ENCODE assay signal across 8 cellular contexts in the genomic region with DNA sequence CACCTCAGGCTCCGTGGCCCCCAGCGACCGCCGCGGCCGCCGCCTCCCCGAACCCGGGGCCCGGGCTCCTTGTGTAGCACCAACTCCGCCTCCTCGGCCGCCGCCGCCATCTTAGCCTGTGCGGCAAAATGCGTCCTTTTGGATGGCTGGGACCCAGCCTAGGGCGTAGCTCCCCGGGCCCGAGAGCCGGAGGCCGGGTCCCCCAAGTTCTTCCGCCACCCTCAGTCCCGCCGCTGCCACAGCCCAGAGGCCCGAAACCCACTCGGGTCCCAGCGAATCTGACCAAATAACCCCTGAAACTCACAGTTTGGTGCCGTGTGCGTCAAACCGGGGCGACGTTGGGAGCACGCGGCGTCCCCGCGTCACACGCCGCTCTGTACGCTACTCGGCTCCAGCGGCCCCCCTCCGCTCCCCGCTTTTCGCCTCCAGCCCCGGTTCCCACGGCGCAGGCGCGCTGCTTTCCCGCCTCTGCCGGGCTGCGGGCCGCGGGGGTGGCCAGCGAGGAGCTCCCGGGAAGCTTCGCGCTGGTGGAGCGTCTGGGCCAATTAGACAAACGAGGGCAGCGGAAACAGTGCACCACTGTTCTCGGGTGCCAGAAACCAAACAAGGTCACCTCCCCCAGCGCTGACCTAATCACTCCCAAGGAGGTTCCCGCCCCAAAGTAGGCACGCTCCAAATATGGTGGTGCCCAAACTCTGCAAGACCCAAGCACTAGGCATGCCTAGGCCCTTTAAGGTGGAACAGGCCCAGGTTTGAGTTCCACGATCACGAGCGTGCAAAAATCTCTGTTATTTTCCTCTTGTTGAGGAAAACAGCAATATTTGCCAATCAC. TPM values are rescaled to one million over a fixed set of nuclear protein-coding genes. Genes with fewer than 3 reads are reported as not detected.
DNase-seq lines count a peak whose midpoint lies in the region; ATAC-seq and TF ChIP-seq lines count a peak whose summit lies in the region.

A gene (minus strand): TSS at position 350 of the 832 bp plus-strand sequence. CDS start 39,682 bp downstream, outside the sequence.

- POLR2A ChIA-PET in PC-9 (lab: Charles Lee; ENCODE audit: unreplicated experiment): interaction anchor here (0.5 to 1.0 kb wide), 10 partner anchors 9 to 1117 kb away, joined by 3 to 18 read pairs (median 4); no protein-coding TSS in a partner anchor

- no peaks in the 10 kb centered on the region for H3K27me3 ChIP-seq in PC-9 (ENCODE audit: insufficient read depth, low read depth)
- H3K27me3 ChIP-seq in mucosa of rectum (ENCODE audit: control insufficient read depth in 2 of 2, insufficient read depth in 2 of 2, low read length in 2 of 2): no peaks in the 10 kb centered on the region

- peak within 1 kb of the TSS; percentile 97 to 98 for H3K9ac ChIP-seq in mucosa of rectum (ENCODE audit: low read depth in 1 of 2, low read length in 2 of 2)

- H3K4me3 ChIP-seq in PC-9: peak within 1 kb of the TSS; percentile 74
- H3K4me3 ChIP-seq in mucosa of rectum (ENCODE audit: low read length in 2 of 2): peak within 1 kb of the TSS; percentile 92 to 93

- H3F3A ChIP-seq in PC-9 (ENCODE audit: insufficient read depth, low read depth): peaks cover 25% of the 10 kb centered on the region; the same call in 1 of the 2 replicates

- peak; percentile 89 for TF ChIP-seq POLR2A in erythroblast (IDR thresholded peaks at IDR 0.05; ENCODE audit: low read length)

- intact Hi-C loops in PC-9 (cut with micrococcal nuclease; ENCODE audit: unreplicated experiment): loop anchor here (5.0 to 10.0 kb wide), 2 partner anchors 70 to 143 kb away; no protein-coding TSS in a partner anchor

- H3K4me2 ChIP-seq in PC-9: peak within 1 kb of the TSS; percentile 83

- H3K36me3 ChIP-seq in PC-9 (ENCODE audit: low read depth) (peaks cover 36% of the 10 kb centered on the region), mucosa of rectum (ENCODE audit: control insufficient read depth in 2 of 2, insufficient read depth in 2 of 2, low read length in 2 of 2) (no peaks in the 10 kb centered on the region)

- peaks cover 25% of the 10 kb centered on the region for H4K20me1 ChIP-seq in PC-9 (ENCODE audit: insufficient read depth)

- H3K9me2 ChIP-seq in PC-9 (ENCODE audit: insufficient read depth): no peaks in the 10 kb centered on the region

- H3K9me3 ChIP-seq in PC-9 (ENCODE audit: insufficient read depth, low read depth): no peaks in the 10 kb centered on the region
- no peaks in the 10 kb centered on the region for H3K9me3 ChIP-seq in mucosa of rectum (ENCODE audit: control insufficient read depth in 2 of 2, low read length in 2 of 2)

- DNase-seq in DMS53 (lab: John Stamatoyannopoulos, UW) (peak; percentile 99), PC-9 (peak; percentile 85 to 92), erythroblast (lab: John Stamatoyannopoulos, UW) (peak; percentile 93)
- DNase-seq in activated T-cell treated with anti-CD3 and anti-CD28 coated beads, Interleukin-2, amount 50 U/mL, for 1 hour: peak; percentile 87
- DNase-seq in stimulated activated CD8-positive, alpha-beta memory T cell treated with anti-CD3 and anti-CD28 coated beads, Interleukin-4, amount 100 ng/mL, for 48 hours: peak; percentile 90

- peaks cover 56% of the 10 kb centered on the region for H3K79me2 ChIP-seq in PC-9 (ENCODE audit: low read depth)

- ATAC-seq in GM21619 (IDR thresholded peaks at IDR 0.05; ENCODE audit: unreplicated experiment): peak; percentile 76

- H3K4me1 ChIP-seq in PC-9 (replicated peaks; ENCODE audit: insufficient read depth) (peaks cover 50% of the 10 kb centered on the region), mucosa of rectum (ENCODE audit: control insufficient read depth in 2 of 2, insufficient read depth in 2 of 2, low read length in 2 of 2) (peaks cover 20 to 25% of the 10 kb centered on the region in 2 donors)

- peak; percentile 38; the same call in 1 of the 2 replicates for TF ChIP-seq EP300 in Ishikawa (IDR thresholded peaks at IDR 0.05; ENCODE audit: borderline replicate concordance)

- BruUV-seq in PC-9 (replicated peaks; lab: Mats Ljungman, UMichigan): TSS peak; percentile 83

- no peak for TF ChIP-seq RAD21 in Ishikawa (IDR thresholded peaks at IDR 0.05; ENCODE audit: low read depth)

- H3K27ac ChIP-seq in PC-9 (peak within 1 kb of the TSS; percentile 98), mucosa of rectum (ENCODE audit: low read depth in 2 of 2, low read length in 2 of 2) (peak within 1 kb of the TSS; percentile 99)

- CTCF ChIA-PET in PC-9 (lab: Charles Lee): interaction anchor here (0.6 kb wide), 1 partner anchor 35 kb away, joined by 8 read pairs; no protein-coding TSS in a partner anchor

- peak within 1 kb of the TSS; percentile 85 for H2AFZ ChIP-seq in PC-9

- TF ChIP-seq CTCF in PC-9 (conservative IDR thresholded peaks at IDR 0.05): no peak

TF ChIP-seq in Ishikawa, 13 proteins besides CTCF, POLR2A, EP300 and RAD21:
- TF ChIP-seq TEAD4 (IDR thresholded peaks at IDR 0.05) (peak; percentile 5; the same call in 1 of the 2 replicates), ZBTB7A (IDR thresholded peaks at IDR 0.05; ENCODE audit: low read depth) (no peak), FOXM1 (IDR thresholded peaks at IDR 0.05; ENCODE audit: borderline replicate concordance, low read depth) (no peak; the same call in 1 of the 2 replicates), CREB1 (IDR thresholded peaks at IDR 0.05; ENCODE audit: low read depth) (peak; percentile 76), TCF12 (IDR thresholded peaks at IDR 0.05; ENCODE audit: low read depth) (peak; percentile 61; the same call in 1 of the 2 replicates), TAF1 (IDR thresholded peaks at IDR 0.05; ENCODE audit: low read depth) (peak; percentile 75), YY1 (IDR thresholded peaks at IDR 0.05; ENCODE audit: low read depth) (peak; percentile 88), CEBPB (IDR thresholded peaks at IDR 0.05) (peak; percentile 31; the same call in 1 of the 2 replicates), EGR1 (IDR thresholded peaks at IDR 0.05) (peak; percentile 81), NFIC (IDR thresholded peaks at IDR 0.05) (peak; percentile 41)
- TF ChIP-seq, protein P1, sequence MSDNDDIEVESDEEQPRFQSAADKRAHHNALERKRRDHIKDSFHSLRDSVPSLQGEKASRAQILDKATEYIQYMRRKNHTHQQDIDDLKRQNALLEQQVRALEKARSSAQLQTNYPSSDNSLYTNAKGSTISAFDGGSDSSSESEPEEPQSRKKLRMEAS (IDR thresholded peaks at IDR 0.05): peak; percentile 96
- TF ChIP-seq, protein P2, sequence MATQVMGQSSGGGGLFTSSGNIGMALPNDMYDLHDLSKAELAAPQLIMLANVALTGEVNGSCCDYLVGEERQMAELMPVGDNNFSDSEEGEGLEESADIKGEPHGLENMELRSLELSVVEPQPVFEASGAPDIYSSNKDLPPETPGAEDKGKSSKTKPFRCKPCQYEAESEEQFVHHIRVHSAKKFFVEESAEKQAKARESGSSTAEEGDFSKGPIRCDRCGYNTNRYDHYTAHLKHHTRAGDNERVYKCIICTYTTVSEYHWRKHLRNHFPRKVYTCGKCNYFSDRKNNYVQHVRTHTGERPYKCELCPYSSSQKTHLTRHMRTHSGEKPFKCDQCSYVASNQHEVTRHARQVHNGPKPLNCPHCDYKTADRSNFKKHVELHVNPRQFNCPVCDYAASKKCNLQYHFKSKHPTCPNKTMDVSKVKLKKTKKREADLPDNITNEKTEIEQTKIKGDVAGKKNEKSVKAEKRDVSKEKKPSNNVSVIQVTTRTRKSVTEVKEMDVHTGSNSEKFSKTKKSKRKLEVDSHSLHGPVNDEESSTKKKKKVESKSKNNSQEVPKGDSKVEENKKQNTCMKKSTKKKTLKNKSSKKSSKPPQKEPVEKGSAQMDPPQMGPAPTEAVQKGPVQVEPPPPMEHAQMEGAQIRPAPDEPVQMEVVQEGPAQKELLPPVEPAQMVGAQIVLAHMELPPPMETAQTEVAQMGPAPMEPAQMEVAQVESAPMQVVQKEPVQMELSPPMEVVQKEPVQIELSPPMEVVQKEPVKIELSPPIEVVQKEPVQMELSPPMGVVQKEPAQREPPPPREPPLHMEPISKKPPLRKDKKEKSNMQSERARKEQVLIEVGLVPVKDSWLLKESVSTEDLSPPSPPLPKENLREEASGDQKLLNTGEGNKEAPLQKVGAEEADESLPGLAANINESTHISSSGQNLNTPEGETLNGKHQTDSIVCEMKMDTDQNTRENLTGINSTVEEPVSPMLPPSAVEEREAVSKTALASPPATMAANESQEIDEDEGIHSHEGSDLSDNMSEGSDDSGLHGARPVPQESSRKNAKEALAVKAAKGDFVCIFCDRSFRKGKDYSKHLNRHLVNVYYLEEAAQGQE (IDR thresholded peaks at IDR 0.05; ENCODE audit: low read depth): no peak
- TF ChIP-seq, protein P3, sequence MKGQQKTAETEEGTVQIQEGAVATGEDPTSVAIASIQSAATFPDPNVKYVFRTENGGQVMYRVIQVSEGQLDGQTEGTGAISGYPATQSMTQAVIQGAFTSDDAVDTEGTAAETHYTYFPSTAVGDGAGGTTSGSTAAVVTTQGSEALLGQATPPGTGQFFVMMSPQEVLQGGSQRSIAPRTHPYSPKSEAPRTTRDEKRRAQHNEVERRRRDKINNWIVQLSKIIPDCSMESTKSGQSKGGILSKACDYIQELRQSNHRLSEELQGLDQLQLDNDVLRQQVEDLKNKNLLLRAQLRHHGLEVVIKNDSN (IDR thresholded peaks at IDR 0.05): peak; percentile 52
TF ChIP-seq in Ishikawa: peak in this region for 10.

RNA-seq across cellular contexts. Expression of the gene that starts here (rescaled TPM):
- total RNA-seq in PC-9 (2021): 36.5 and 37.9 TPM in 2 replicates

Comparison
In these comparisons a context has a peak if more than half of its experiments do, and no peak if none do; other contexts are left out.
1. Peak in every context shown above with its lines: DNase-seq, ATAC-seq, H3K4me3 ChIP-seq and H3K27ac ChIP-seq.